ENCODE assay signal across 13 cellular contexts in the genomic region with DNA sequence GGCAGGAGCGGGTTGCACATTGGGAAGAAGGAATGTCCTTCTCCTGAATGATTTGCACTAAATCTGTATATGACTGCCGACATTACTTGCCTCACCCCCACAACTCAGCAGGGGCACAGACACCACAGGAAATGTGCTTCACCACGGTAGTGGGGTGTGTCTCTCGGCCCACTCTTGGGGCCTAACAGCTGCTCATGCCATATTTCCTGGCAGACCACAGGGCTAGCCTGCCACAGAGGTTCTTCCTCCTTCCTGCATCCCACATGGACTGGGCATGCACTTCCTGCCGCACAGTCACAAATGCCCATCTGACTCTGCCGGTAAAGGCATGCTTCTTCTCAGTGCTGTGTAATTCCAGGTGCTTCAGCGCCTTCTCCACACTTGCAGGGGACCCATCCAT. TPM values are rescaled to one million over a fixed set of nuclear protein-coding genes. Genes with fewer than 3 reads are reported as not detected.
DNase-seq lines count a peak whose midpoint lies in the region; ATAC-seq and TF ChIP-seq lines count a peak whose summit lies in the region.
"Had no signal": no experiment of that assay in that cellular context is flagged by ENCODE, and none has a peak within 500 bp of the region (broad histone marks: within the 10 kb centered on the region; RNA-seq: fewer than 3 reads in every experiment).

No MANE protein-coding gene starts in this region.

- DNase-seq in CD1c-positive myeloid dendritic cell (ENCODE audit: extremely low spot score) (peak; percentile 45), GF-D8 (lab: John Stamatoyannopoulos, UW) (peak; percentile 3), T-helper 17 cell (no peak), NAMALWA (ENCODE audit: low spot score) (no peak), WERI-Rb-1 (no peak)
- DNase-seq in natural killer cell treated with Interleukin-12 subunit alpha and Interleukin-12 subunit beta and Interleukin-15 and Interleukin-18, amount 100 ng/mL, for 72 hours (ENCODE audit: low spot score): no peak
- no peak for DNase-seq in activated CD4-positive, alpha-beta T cell treated with anti-CD3 and anti-CD28 coated beads, Interleukin-2, amount 50 U/mL, for 1 hour
- DNase-seq: COR-L47, NCI-H1092 treated with DMSO at 0.1 percent for 48 hours, NCI-H526, retina had no signal

- H3K4me1 Mint-ChIP-seq in T-helper 17 cell: peaks cover 9% of the 10 kb centered on the region
- peaks cover 19 to 25% of the 10 kb centered on the region in 2 donors for H3K4me1 Mint-ChIP-seq in natural killer cell treated with Interleukin-12 subunit alpha and Interleukin-12 subunit beta and Interleukin-15 and Interleukin-18, amount 100 ng/mL, for 72 hours (ENCODE audit: low read depth in 2 of 2)

- no peaks in the 10 kb centered on the region for H3K9me3 ChIP-seq in T-helper 17 cell (ENCODE audit: control insufficient read depth, low read length, poor library complexity, severe bottlenecking)
- no peaks in the 10 kb centered on the region for H3K9me3 ChIP-seq in WERI-Rb-1 (ENCODE audit: severe bottlenecking)

- peaks cover 12% of the 10 kb centered on the region for H3K27me3 Mint-ChIP-seq in T-helper 17 cell
- H3K27me3 Mint-ChIP-seq in natural killer cell treated with Interleukin-12 subunit alpha and Interleukin-12 subunit beta and Interleukin-15 and Interleukin-18, amount 100 ng/mL, for 72 hours: no peaks in the 10 kb centered on the region

- no peak overlapping the region for H3K4me3 ChIP-seq in WERI-Rb-1 (ENCODE audit: low read depth, low read length)

- H3K36me3 ChIP-seq in WERI-Rb-1: no peaks in the 10 kb centered on the region

- TF ChIP-seq CTCF in WERI-Rb-1 (IDR thresholded peaks at IDR 0.05; ENCODE audit: low read depth, low read length): no peak

- H3K27me3 ChIP-seq in WERI-Rb-1 (ENCODE audit: insufficient read depth, low read depth, severe bottlenecking): no peaks in the 10 kb centered on the region

- H3K9me3 Mint-ChIP-seq in natural killer cell treated with Interleukin-12 subunit alpha and Interleukin-12 subunit beta and Interleukin-15 and Interleukin-18, amount 100 ng/mL, for 72 hours: no peaks in the 10 kb centered on the region
- H3K9me3 Mint-ChIP-seq: brain had no signal

- H3K36me3 Mint-ChIP-seq in T-helper 17 cell (ENCODE audit: low read depth): peaks cover 2% of the 10 kb centered on the region
- no peaks in the 10 kb centered on the region for H3K36me3 Mint-ChIP-seq in natural killer cell treated with Interleukin-12 subunit alpha and Interleukin-12 subunit beta and Interleukin-15 and Interleukin-18, amount 100 ng/mL, for 72 hours
- H3K36me3 Mint-ChIP-seq: brain had no signal

- peak overlapping the region; percentile 57 for H3K27ac Mint-ChIP-seq in T-helper 17 cell
- H3K27ac Mint-ChIP-seq in natural killer cell treated with Interleukin-12 subunit alpha and Interleukin-12 subunit beta and Interleukin-15 and Interleukin-18, amount 100 ng/mL, for 72 hours: peak overlapping the region; percentile 31 to 35

- ATAC-seq in T-helper 17 cell: no peak
- peak; percentile 62 to 65 for ATAC-seq in natural killer cell treated with Interleukin-12 subunit alpha and Interleukin-12 subunit beta and Interleukin-15 and Interleukin-18, amount 100 ng/mL, for 72 hours

- no peak overlapping the region for H3K4me3 Mint-ChIP-seq in T-helper 17 cell
- peak overlapping the region; percentile 65 for H3K4me3 Mint-ChIP-seq in natural killer cell treated with Interleukin-12 subunit alpha and Interleukin-12 subunit beta and Interleukin-15 and Interleukin-18, amount 100 ng/mL, for 72 hours
- H3K4me3 Mint-ChIP-seq: brain had no signal

- H3K27ac ChIP-seq in WERI-Rb-1: no peak overlapping the region
- H3K27ac ChIP-seq: VCaP had no signal

RNA-seq across cellular contexts. Expression of gene PAPOLG, which starts 10.3 kb away (rescaled TPM):
- total RNA-seq in T-helper 17 cell: 10 to 100 TPM; 18.1 to 19.1 TPM
- 10 to 100 TPM; 17.3 to 19.8 TPM for total RNA-seq in natural killer cell treated with Interleukin-12 subunit alpha and Interleukin-12 subunit beta and Interleukin-15 and Interleukin-18, amount 100 ng/mL, for 72 hours

Comparison
In these comparisons a context has a peak if more than half of its experiments do, and no peak if none do; other contexts are left out.
1. DNase-seq: peak in CD1c-positive myeloid dendritic cell (single experiment) and GF-D8 (single experiment); none in T-helper 17 cell (0 of 3), natural killer cell treated with Interleukin-12 subunit alpha and Interleukin-12 subunit beta and Interleukin-15 and Interleukin-18, amount 100 ng/mL, for 72 hours (single experiment), NAMALWA (single experiment), WERI-Rb-1 (single experiment) and activated CD4-positive, alpha-beta T cell treated with anti-CD3 and anti-CD28 coated beads, Interleukin-2, amount 50 U/mL, for 1 hour (single experiment).